8 cellular contexts compared by ENCODE assay signal in genomic region chr9:99104459-99105151, GRCh38. TPM values are rescaled to one million over a fixed set of nuclear protein-coding genes. Genes with fewer than 3 reads are reported as not detected.
DNase-seq lines count a peak whose midpoint lies in the region; ATAC-seq, FAIRE-seq and TF ChIP-seq lines count a peak whose summit lies in the region.

Gene TGFBR1 (plus strand): TSS chr9:99105113. CDS start chr9:99105206, 93 bp downstream.

- H3K36me3 ChIP-seq in H1 (ENCODE audit: control insufficient read depth in 2 of 4, insufficient read depth in 4 of 4, low read length in 3 of 4) = no peaks in the 10 kb centered on the region
- H3K36me3 ChIP-seq in mesenchymal stem cell (ENCODE audit: control insufficient read depth in 1 of 2, insufficient read depth in 2 of 2, low read depth in 1 of 2, low read length in 2 of 2) = no peaks in the 10 kb centered on the region

- peaks cover 37% of the 10 kb centered on the region for H3K36me3 Mint-ChIP-seq in activated CD8-positive, alpha-beta memory T cell treated with anti-CD3 and anti-CD28 coated beads, Interleukin-2, amount 10 ng/mL, durations not matched to agents 7 days and 5 days

- H3K27ac ChIP-seq in H1 (ENCODE audit: low read depth, low read length) = peak within 1 kb of the TSS; percentile 51; the same call in 1 of the 2 replicates
- peak within 1 kb of the TSS; percentile 61 for H3K27ac ChIP-seq in mesenchymal stem cell (ENCODE audit: low read length, poor library complexity, severe bottlenecking)

- peak within 1 kb of the TSS; percentile 92 for H3K4me3 Mint-ChIP-seq in activated CD8-positive, alpha-beta memory T cell treated with anti-CD3 and anti-CD28 coated beads, Interleukin-2, amount 10 ng/mL, durations not matched to agents 7 days and 5 days

- peak in 1 of 3 experiments; percentile 3; a peak in 1 of 4 replicates for TF ChIP-seq CTCF in H1 (IDR thresholded peaks at IDR 0.05; ENCODE audit: control extremely low read depth in 1 of 3, insufficient read depth in 1 of 3, low read depth in 1 of 3, low read length in 3 of 3)

- H2BK120ac ChIP-seq in H1 (replicated peaks; ENCODE audit: low read depth, low read length) (no peak within 1 kb of the TSS), mesenchymal stem cell (ENCODE audit: low read depth, low read length) (peak within 1 kb of the TSS; percentile 95)

- no peak within 1 kb of the TSS for H2AK5ac ChIP-seq in H1 (ENCODE audit: low read depth, low read length)
- peak within 1 kb of the TSS; percentile 74 for H2AK5ac ChIP-seq in mesenchymal stem cell (ENCODE audit: low read length, severe bottlenecking)

- TF ChIP-seq POLR2A in H1 (IDR thresholded peaks at IDR 0.05; ENCODE audit: control extremely low read depth in 1 of 2, low read depth in 2 of 2, low read length in 2 of 2) = peak; percentile 90 to 94; a peak in 2 of 3 replicates

- H3K4ac ChIP-seq in H1 (replicated peaks; ENCODE audit: insufficient read length, low read depth, low read length) = no peak within 1 kb of the TSS
- peak within 1 kb of the TSS; percentile 95 to 99 for H3K4ac ChIP-seq in mesenchymal stem cell (ENCODE audit: low read depth in 1 of 2, low read length in 2 of 2)

- H3K79me2 ChIP-seq in H1 (ENCODE audit: control insufficient read depth in 1 of 2, insufficient read depth in 2 of 2, low read length in 2 of 2) = peaks cover 6 to 39% of the 10 kb centered on the region in 2 experiments

- H3K9ac ChIP-seq in H1 (replicated peaks in 1 of 4; ENCODE audit: extremely low read depth in 1 of 4, low read depth in 3 of 4, low read length in 3 of 4) (peak within 1 kb of the TSS; percentile 56 to 99 (median 70)), mesenchymal stem cell (ENCODE audit: low read length) (peak within 1 kb of the TSS; percentile 93)

- H3K9me3 Mint-ChIP-seq in activated CD8-positive, alpha-beta memory T cell treated with anti-CD3 and anti-CD28 coated beads, Interleukin-2, amount 10 ng/mL, durations not matched to agents 7 days and 5 days (ENCODE audit: low read depth) = peaks cover 3% of the 10 kb centered on the region

- TF ChIP-seq EP300 in H1 (IDR thresholded peaks at IDR 0.05; ENCODE audit: borderline replicate concordance in 1 of 2, low read depth in 2 of 2, low read length in 2 of 2) = no peak

- peaks cover 4 to 12% of the 10 kb centered on the region in 2 experiments for H4K20me1 ChIP-seq in H1 (replicated peaks in 1 of 2; ENCODE audit: control insufficient read depth in 1 of 2, insufficient read depth in 2 of 2, low read length in 2 of 2)

- 1% methylated on average over 23 of the region's 60 CpGs; no CpG with 5 or more reads in 1 of the 2 experiments for WGBS in H1 (ENCODE audit: extremely low coverage in 1 of 2, insufficient coverage in 1 of 2, insufficient read length in 1 of 2, insufficient replicate concordance in 2 of 2, low coverage in 1 of 2, low lambda C conversion rate in 2 of 2, missing lambda C conversion rate in 1 of 2), 2 experiments
- WGBS in mesenchymal stem cell = under 1% methylated on average over 35 of the region's 60 CpGs

- peaks cover 0 to 3% (median 2%) of the 10 kb centered on the region in 4 experiments; a peak in 3 of 7 replicates for H3K4me1 ChIP-seq in H1 (replicated peaks in 1 of 4; ENCODE audit: control insufficient read depth in 3 of 4, insufficient read depth in 4 of 4, low read length in 3 of 4)
- peaks cover 10% of the 10 kb centered on the region for H3K4me1 ChIP-seq in mesenchymal stem cell (ENCODE audit: control insufficient read depth, insufficient read depth, low read depth, low read length)

- no peak for FAIRE-seq in H1 (lab: Jason Lieb, UNC)

- H3K4me3 ChIP-seq in H1 (ENCODE audit: extremely low read depth in 1 of 4, insufficient read depth in 2 of 4, low read depth in 3 of 4, low read length in 4 of 4) (peak within 1 kb of the TSS; percentile 69 to 92 (median 82)), mesenchymal stem cell (ENCODE audit: insufficient read depth in 1 of 2, low read depth in 1 of 2, low read length in 2 of 2) (peak within 1 kb of the TSS; percentile 89 to 96)

- H3K18ac ChIP-seq in H1 (ENCODE audit: extremely low read depth, low read length) (peak within 1 kb of the TSS; percentile 78), mesenchymal stem cell (ENCODE audit: low read depth in 1 of 2, low read length in 2 of 2) (peak within 1 kb of the TSS; percentile 88 to 98)

- H2AFZ ChIP-seq in H1 (ENCODE audit: low read length) (peak within 1 kb of the TSS; percentile 93), mesenchymal stem cell (ENCODE audit: low read depth, low read length) (peak within 1 kb of the TSS; percentile 85)

- H3K27me3 ChIP-seq in H1 (replicated peaks in 1 of 4; ENCODE audit: control insufficient read depth in 3 of 4, extremely low read depth in 1 of 4, insufficient read depth in 3 of 4, low read length in 3 of 4) = no peaks in the 10 kb centered on the region; a peak in 1 of 7 replicates
- no peaks in the 10 kb centered on the region for H3K27me3 ChIP-seq in mesenchymal stem cell (ENCODE audit: control insufficient read depth in 1 of 2, insufficient read depth in 1 of 2, low read length in 2 of 2)

- peaks cover 2% of the 10 kb centered on the region; the same call in 1 of the 2 replicates for H3K79me1 ChIP-seq in H1 (ENCODE audit: low read depth, low read length)
- H3K79me1 ChIP-seq in mesenchymal stem cell (replicated peaks; ENCODE audit: low read length, poor library complexity, severe bottlenecking) = no peaks in the 10 kb centered on the region

- H4K8ac ChIP-seq in H1 (ENCODE audit: extremely low read depth, insufficient read depth, low read length) (peak within 1 kb of the TSS; percentile 82), mesenchymal stem cell (ENCODE audit: low read length) (peak within 1 kb of the TSS; percentile 96)

- no peaks in the 10 kb centered on the region for H3K9me3 ChIP-seq in H1 (ENCODE audit: insufficient read depth in 2 of 2, low read depth in 1 of 2, low read length in 1 of 2)
- H3K9me3 ChIP-seq in mesenchymal stem cell (ENCODE audit: control insufficient read depth, low read length) = no peaks in the 10 kb centered on the region

- no peak within 1 kb of the TSS for H2BK20ac ChIP-seq in H1 (ENCODE audit: low read length)

- peak in 1 of 2 experiments; percentile 9; a peak in 1 of 4 replicates for TF ChIP-seq RAD21 in H1 (IDR thresholded peaks at IDR 0.05 in 1 of 2, conservative IDR thresholded peaks at IDR 0.05 in 1 of 2; ENCODE audit: low read depth in 2 of 2, low read length in 2 of 2)

- ATAC-seq in GM21360 (IDR thresholded peaks at IDR 0.05; ENCODE audit: unreplicated experiment) = peak; percentile 85
- ATAC-seq in activated CD8-positive, alpha-beta memory T cell treated with anti-CD3 and anti-CD28 coated beads, Interleukin-2, amount 10 ng/mL, durations not matched to agents 7 days and 5 days = peak; percentile 88

- DNase-seq in CMK (ENCODE audit: low read depth) (peak; percentile 77), HT-29 (ENCODE audit: low spot score) (peak; percentile 81), NOMO-1 treated with DMSO at 0.1 percent for 48 hours (lab: John Stamatoyannopoulos, UW; ENCODE audit: unreplicated experiment) (peak; percentile 92), H1 (ENCODE audit: low read depth in 1 of 2, low spot score in 2 of 2) (peak; percentile 80 to 95), mesenchymal stem cell (peak; percentile 91)
- peak; percentile 95 for DNase-seq in activated CD8-positive, alpha-beta memory T cell treated with anti-CD3 and anti-CD28 coated beads, Interleukin-2, amount 10 ng/mL, durations not matched to agents 7 days and 5 days
- peak; percentile 94 for DNase-seq in stimulated activated CD8-positive, alpha-beta memory T cell treated with anti-CD3 and anti-CD28 coated beads, Interleukin-12 subunit alpha, Interleukin-12 subunit beta, amount 100 ng/mL, for 4 hours (ENCODE audit: low read depth)

- H4K91ac ChIP-seq in H1 (replicated peaks; ENCODE audit: insufficient read length, low read length) = no peak within 1 kb of the TSS
- H4K91ac ChIP-seq in mesenchymal stem cell (ENCODE audit: low read length) = peak within 1 kb of the TSS; percentile 92

- H2BK5ac ChIP-seq in H1 (ENCODE audit: low read depth, low read length) (peak within 1 kb of the TSS; percentile 68; the same call in 1 of the 2 replicates), mesenchymal stem cell (ENCODE audit: low read depth, low read length, poor library complexity, severe bottlenecking) (peak within 1 kb of the TSS; percentile 94)

- peaks cover 7% of the 10 kb centered on the region for H3K23me2 ChIP-seq in H1 (ENCODE audit: low read depth, low read length)

- H2BK12ac ChIP-seq in H1 (ENCODE audit: low read depth, low read length) (peak within 1 kb of the TSS; percentile 68; the same call in 1 of the 2 replicates), mesenchymal stem cell (ENCODE audit: low read length in 2 of 2) (peak within 1 kb of the TSS; percentile 80 to 88)

- POLR2A ChIA-PET in H1 (lab: Charles Lee; ENCODE audit: partially characterized antibody) = interaction anchor here (0.6 to 2.8 kb wide), 8 partner anchors 9 to 330 kb away, joined by 3 to 11 read pairs (median 4); no protein-coding TSS in a partner anchor

- peaks cover 68% of the 10 kb centered on the region for H3K4me1 Mint-ChIP-seq in activated CD8-positive, alpha-beta memory T cell treated with anti-CD3 and anti-CD28 coated beads, Interleukin-2, amount 10 ng/mL, durations not matched to agents 7 days and 5 days

- H3K27ac Mint-ChIP-seq in activated CD8-positive, alpha-beta memory T cell treated with anti-CD3 and anti-CD28 coated beads, Interleukin-2, amount 10 ng/mL, durations not matched to agents 7 days and 5 days = peak within 1 kb of the TSS; percentile 88

- H3K14ac ChIP-seq in H1 (ENCODE audit: insufficient read length) = no peak within 1 kb of the TSS
- H3K14ac ChIP-seq in mesenchymal stem cell (ENCODE audit: low read length in 2 of 2) = peak within 1 kb of the TSS in 1 of 2 experiments; percentile 99

- CTCF ChIA-PET in activated CD8-positive, alpha-beta memory T cell treated with anti-CD3 and anti-CD28 coated beads, Interleukin-2, amount 10 ng/mL, durations not matched to agents 7 days and 5 days (lab: Charles Lee) = interaction anchor here (0.6 to 5.3 kb wide), 24 partner anchors 9 to 109 kb away, joined by 3 to 43 read pairs (median 5); no protein-coding TSS in a partner anchor
- CTCF ChIA-PET in H1 (lab: Charles Lee; ENCODE audit: partially characterized antibody) = interaction anchor here (1.1 to 2.6 kb wide), 9 partner anchors 9 to 313 kb away, joined by 3 to 16 read pairs (median 4); no protein-coding TSS in a partner anchor

- H2BK15ac ChIP-seq in H1 (ENCODE audit: low read length) = no peak within 1 kb of the TSS
- H2BK15ac ChIP-seq in mesenchymal stem cell (ENCODE audit: low read depth, poor library complexity, severe bottlenecking) = peak within 1 kb of the TSS; percentile 98

- H3K23ac ChIP-seq in H1 (ENCODE audit: insufficient read length) (no peak within 1 kb of the TSS), mesenchymal stem cell (ENCODE audit: low read length in 2 of 2) (peak within 1 kb of the TSS in 1 of 2 experiments; percentile 93)

- H3K4me2 ChIP-seq in H1 (ENCODE audit: insufficient read depth in 1 of 2, low read depth in 2 of 2, low read length in 2 of 2) (peak within 1 kb of the TSS; percentile 91 to 99), mesenchymal stem cell (ENCODE audit: low read length, poor library complexity, severe bottlenecking) (peak within 1 kb of the TSS; percentile 85)

- H4K5ac ChIP-seq in H1 (ENCODE audit: insufficient read length, low read depth, low read length) = no peak within 1 kb of the TSS

- H3K27me3 Mint-ChIP-seq in activated CD8-positive, alpha-beta memory T cell treated with anti-CD3 and anti-CD28 coated beads, Interleukin-2, amount 10 ng/mL, durations not matched to agents 7 days and 5 days = no peaks in the 10 kb centered on the region

- H3K56ac ChIP-seq in H1 (replicated peaks; ENCODE audit: insufficient read length, low read depth, low read length) = peak within 1 kb of the TSS; percentile 17

RNA-seq across cellular contexts. Expression of gene TGFBR1, which starts in this region (rescaled TPM):
- 4.7 and 4.9 TPM in 2 replicates for total RNA-seq in HT-29 (2014; rRNA removed; shearing (Covaris generic))
- total RNA-seq in activated CD8-positive, alpha-beta memory T cell treated with anti-CD3 and anti-CD28 coated beads, Interleukin-2, amount 10 ng/mL, durations not matched to agents 7 days and 5 days = 10 to 100 TPM; 72.5 to 78.0 TPM
- total RNA-seq in H1 (2021; fragmentation: NEBNext Ultra II Directional; extraction: Animal tissue kit (Norgen Biotek cat#: 25700)) = 51.7 and 52.4 TPM in 2 replicates
- polyA plus RNA-seq in H1 (2011; rRNA removed) = 16.8 and 18.6 TPM in 2 replicates
- 13.3 TPM for polyA plus RNA-seq in H1 (2011; cell fraction: cytosol; rRNA removed)
- 24.7 TPM for polyA plus RNA-seq in H1 (2011; cell fraction: nucleus; rRNA removed)
- polyA plus RNA-seq in H1 (2012, experiment 1 of 2) = 14.5 to 27.9 TPM (median 23.0 TPM) in 4 replicates
- polyA plus RNA-seq in H1 (2012, experiment 2 of 2) = 1.1 TPM
- 19.4 TPM for polyA plus RNA-seq in H1 (2013, experiment 1 of 2)
- polyA plus RNA-seq in H1 (2013, experiment 2 of 2) = 22.8 TPM
- polyA minus RNA-seq in H1 (2011; rRNA and poly(A)+ RNA removed) = 192 and 268 TPM in 2 replicates
- polyA minus RNA-seq in H1 (2011; cell fraction: cytosol; rRNA and poly(A)+ RNA removed) = 46.6 TPM
- 76.1 TPM for polyA minus RNA-seq in H1 (2011; cell fraction: nucleus; rRNA and poly(A)+ RNA removed)
- polyA plus RNA-seq in mesenchymal stem cell (2013, experiment 1 of 2) = 55.8 TPM
- polyA plus RNA-seq in mesenchymal stem cell (2013, experiment 2 of 2) = 57.6 TPM

Comparison
In these comparisons a context has a peak if more than half of its experiments do, and no peak if none do; other contexts are left out.
1. Peak in every context shown above with its lines: DNase-seq, ATAC-seq, H3K4me3 ChIP-seq and H3K27ac ChIP-seq.